Comparison of ENCODE assay signal across 20 cellular contexts in the genomic region with DNA sequence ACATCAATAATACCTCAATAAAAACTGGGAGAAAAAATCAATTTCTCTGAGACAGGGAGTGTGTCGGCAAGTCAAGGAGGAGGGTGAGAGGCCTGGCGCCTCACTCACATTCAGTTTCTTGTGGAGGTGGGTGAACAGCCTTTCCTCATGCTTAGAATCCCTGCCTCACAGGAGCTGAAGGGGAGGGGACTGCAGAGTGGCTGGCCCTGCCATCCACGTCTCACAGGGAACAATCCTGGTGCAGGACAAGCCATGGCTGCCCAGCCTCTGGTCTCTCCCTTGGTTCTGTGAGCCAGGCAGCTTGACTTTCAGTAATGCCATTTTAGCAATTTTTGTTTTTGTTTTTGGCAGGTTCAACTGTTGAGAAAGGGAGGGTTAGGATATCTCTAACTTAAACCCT.
"Had no signal": no experiment of that assay in that cellular context is flagged by ENCODE, and none has a peak within 500 bp of the region (broad histone marks: within the 10 kb centered on the region; RNA-seq: fewer than 3 reads in every experiment).

No MANE protein-coding gene starts in this region.

- H3K9me3 ChIP-seq: right lobe of liver, SK-N-SH had no signal

- H3K27me3 ChIP-seq: brain microvascular endothelial cell, right lobe of liver had no signal

- FAIRE-seq: kidney had no signal

- H3K4me3 ChIP-seq: right lobe of liver, skin epidermis had no signal

- ATAC-seq: activated CD8-positive, alpha-beta memory T cell treated with anti-CD3 and anti-CD28 coated beads, Interleukin-2, amount 10 ng/mL, durations not matched to agents 7 days and 5 days; activated naive CD8-positive, alpha-beta T cell treated with anti-CD3 and anti-CD28 coated beads, Interleukin-2, amount 50 U/mL, for 24 hours; stimulated activated effector memory CD8-positive, alpha-beta T cell treated with anti-CD3 and anti-CD28 coated beads, Interleukin-12 subunit alpha, Interleukin-12 subunit beta, amount 100 ng/mL, for 72 hours; stimulated activated naive CD8-positive, alpha-beta T cell treated with anti-CD3 and anti-CD28 coated beads, Interleukin-15, amount 100 ng/mL, for 72 hours had no signal

- H3K4me1 ChIP-seq: right lobe of liver had no signal

- H3K36me3 ChIP-seq: brain microvascular endothelial cell had no signal

- H3K9ac ChIP-seq: SK-N-SH had no signal

- H3K4me2 ChIP-seq: SK-N-SH had no signal

- DNase-seq: activated CD4-positive, alpha-beta memory T cell treated with anti-CD3 and anti-CD28 coated beads, Interleukin-2, amount 10 ng/mL, durations not matched to agents 7 days and 5 days; activated CD4-positive, alpha-beta T cell treated with anti-CD3 and anti-CD28 coated beads, Interleukin-2, amount 10 ng/mL, durations not matched to agents 24 days and 14 days; activated CD8-positive, alpha-beta memory T cell treated with anti-CD3 and anti-CD28 coated beads, Interleukin-2, amount 10 ng/mL, durations not matched to agents 7 days and 5 days; activated gamma-delta T cell; activated naive CD4-positive, alpha-beta T cell treated with anti-CD3 and anti-CD28 coated beads, Interleukin-2, amount 50 U/mL, for 16 hours; activated naive CD8-positive, alpha-beta T cell treated with anti-CD3 and anti-CD28 coated beads, Interleukin-2, amount 50 U/mL, for 24 hours; activated T-cell treated with anti-CD3 and anti-CD28 coated beads for 4 hours; anterior cingulate cortex; brain microvascular endothelial cell; kidney; left ventricle myocardium superior; nephron progenitor cell; nucleus accumbens; right lobe of liver; SK-N-SH; stimulated activated CD4-positive, alpha-beta T cell treated with anti-CD3 and anti-CD28 coated beads, Interleukin-2, amount 100 ng/mL, for 24 hours; stimulated activated naive CD8-positive, alpha-beta T cell treated with anti-CD3 and anti-CD28 coated beads, Interleukin-15, amount 100 ng/mL, for 72 hours had no signal

- H3K27ac ChIP-seq: brain microvascular endothelial cell, epithelial cell of prostate, right lobe of liver had no signal
